ENCODE assay signal across 16 cellular contexts in the genomic region with DNA sequence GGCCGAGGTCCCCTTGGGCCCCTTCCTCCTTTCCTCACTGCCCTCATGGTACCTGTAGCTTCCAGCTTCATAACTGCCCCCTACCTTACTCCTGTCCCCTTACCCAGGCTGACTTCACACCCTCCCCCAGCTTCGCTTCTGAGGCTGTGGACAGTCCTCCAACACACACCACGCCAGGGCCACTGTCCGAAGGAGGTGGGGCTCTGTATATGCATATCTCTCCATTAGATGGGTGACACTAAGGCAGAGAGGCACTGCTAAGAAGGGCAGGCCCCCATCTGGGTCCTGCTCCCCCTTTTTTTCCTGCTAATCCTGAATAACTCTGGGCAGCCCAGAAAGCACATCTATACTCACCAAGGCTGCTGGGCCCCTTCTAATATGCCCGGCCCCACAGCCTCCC. TPM values are rescaled to one million over a fixed set of nuclear protein-coding genes. Genes with fewer than 3 reads are reported as not detected.
DNase-seq lines count a peak whose midpoint lies in the region; ATAC-seq, FAIRE-seq and TF ChIP-seq lines count a peak whose summit lies in the region.
"Had no signal": no experiment of that assay in that cellular context is flagged by ENCODE, and none has a peak within 500 bp of the region (broad histone marks: within the 10 kb centered on the region; RNA-seq: fewer than 3 reads in every experiment).

No MANE protein-coding gene starts in this region.

- H3K9me3 ChIP-seq in A549 (no peaks in the 10 kb centered on the region), PC-3 (ENCODE audit: low read length) (no peaks in the 10 kb centered on the region), neural progenitor cell (ENCODE audit: low read depth) (no peaks in the 10 kb centered on the region)

- no peak for TF ChIP-seq RAD21 in A549 (conservative IDR thresholded peaks at IDR 0.05 in 1 of 2, IDR thresholded peaks at IDR 0.05 in 1 of 2)

- no peak for TF ChIP-seq POLR2A in A549 (IDR thresholded peaks at IDR 0.05; ENCODE audit: low read length)

- H3K36me3 ChIP-seq in PC-3 (ENCODE audit: low read depth, low read length) = peaks cover 26% of the 10 kb centered on the region
- no peaks in the 10 kb centered on the region for H3K36me3 ChIP-seq in neural progenitor cell

- peak overlapping the region; percentile 19; the same call in 1 of the 2 replicates for H3K9ac ChIP-seq in PC-3 (ENCODE audit: low read length)
- no peak overlapping the region for H3K9ac ChIP-seq in neural progenitor cell

- POLR2A ChIA-PET in A549 (lab: Yijun Ruan, JAX) = interaction anchor here (1.2 to 1.3 kb wide), 2 partner anchors 13 to 67 kb away, joined by 3 to 5 read pairs; partner anchors contain the start of genes CELSR3 and UQCRC1
- POLR2A ChIA-PET in PC-3 (lab: Charles Lee; ENCODE audit: unreplicated experiment) = no interaction called here

- H3K27me3 ChIP-seq in PC-3 (ENCODE audit: low read length) (no peaks in the 10 kb centered on the region), neural progenitor cell (no peaks in the 10 kb centered on the region)

- H2AFZ ChIP-seq in PC-3 (ENCODE audit: low read length) (no peak overlapping the region), neural progenitor cell (replicated peaks) (no peak overlapping the region)

- H3F3A ChIP-seq in PC-3 (ENCODE audit: low read length, unreplicated experiment) (no peaks in the 10 kb centered on the region), neural progenitor cell (ENCODE audit: low read depth) (no peaks in the 10 kb centered on the region)

- FAIRE-seq in A549 (lab: Jason Lieb, UNC) = peak; percentile 13

- 16% methylated on average over 4 of the region's 5 CpGs for WGBS in A549 (ENCODE audit: missing lambda C conversion rate)

- no peak for TF ChIP-seq EP300 in A549 (IDR thresholded peaks at IDR 0.05)

- H3K4me3 ChIP-seq in A549 = no peak overlapping the region
- no peak overlapping the region for H3K4me3 ChIP-seq in PC-3 (ENCODE audit: low read length)
- no peak overlapping the region for H3K4me3 ChIP-seq in neural progenitor cell

- no peak for DNase-seq in A549 (ENCODE audit: low read depth in 1 of 2, low spot score in 1 of 2)
- no peak for DNase-seq in PC-3
- no peak for DNase-seq in epithelial cell of prostate (ENCODE audit: low read depth, low spot score)
- no peak for DNase-seq in neural progenitor cell (ENCODE audit: low spot score)
- no peak for DNase-seq in NCI-H748 (lab: John Stamatoyannopoulos, UW; ENCODE audit: unreplicated experiment)
- DNase-seq in T1000 (lab: John Stamatoyannopoulos, UW) = no peak
- DNase-seq: activated CD4-positive, alpha-beta T cell treated with anti-CD3 and anti-CD28 coated beads, Interleukin-2, amount 50 U/mL, for 48 hours; activated effector memory CD4-positive, alpha-beta T cell treated with anti-CD3 and anti-CD28 coated beads, Interleukin-2, amount 50 U/mL, for 16 hours; central memory CD4-positive, alpha-beta T cell; DND-41; NCI-H187 treated with DMSO at 0.1 percent for 48 hours; stimulated activated CD4-positive, alpha-beta T cell treated with anti-CD3 and anti-CD28 coated beads, Interleukin-15, amount 100 ng/mL, for 24 hours; T-helper 2 cell had no signal

- H3K4me2 ChIP-seq in A549 (peak overlapping the region; percentile 96), PC-3 (ENCODE audit: low read length) (peak overlapping the region; percentile 51), neural progenitor cell (no peak overlapping the region)

- no peaks in the 10 kb centered on the region for H3K9me2 ChIP-seq in PC-3 (replicated peaks; ENCODE audit: low read length)

- peaks cover 13% of the 10 kb centered on the region for H3K4me1 Mint-ChIP-seq in neural progenitor cell

- peak overlapping the region; percentile 83 for H3K27ac Mint-ChIP-seq in neural progenitor cell

- peak overlapping the region; percentile 99 to 100 for H3K27ac ChIP-seq in A549
- peak overlapping the region; percentile 74 for H3K27ac ChIP-seq in PC-3 (ENCODE audit: low read length)
- peak overlapping the region; percentile 98 for H3K27ac ChIP-seq in epithelial cell of prostate
- H3K27ac ChIP-seq in neural progenitor cell = no peak overlapping the region

- H3K4me3 Mint-ChIP-seq in neural progenitor cell = peak overlapping the region; percentile 19

- intact Hi-C loops in PC-3 (cut with micrococcal nuclease) = loop anchor here (5.0 kb wide), 1 partner anchor 39 kb away; the partner anchor contains the start of gene PFKFB4

- ATAC-seq in A549 = peak; percentile 12
- peak; percentile 5 for ATAC-seq in PC-3
- ATAC-seq in GM18520 (IDR thresholded peaks at IDR 0.05; ENCODE audit: unreplicated experiment) = no peak
- no peak for ATAC-seq in HG02623 (IDR thresholded peaks at IDR 0.05; ENCODE audit: unreplicated experiment)

- TF ChIP-seq CTCF in A549 (IDR thresholded peaks at IDR 0.05) (no peak), PC-3 (conservative IDR thresholded peaks at IDR 0.05; ENCODE audit: low read depth, low read length) (no peak), neural progenitor cell (IDR thresholded peaks at IDR 0.05) (no peak)

- peaks cover 16% of the 10 kb centered on the region for H3K36me3 Mint-ChIP-seq in neural progenitor cell

- CTCF ChIA-PET in A549 (lab: Yijun Ruan, JAX) (interaction anchor here (1.3 to 4.6 kb wide), 2 partner anchors 14 to 39 kb away, joined by 5 to 19 read pairs; partner anchors contain the start of genes SLC26A6 and UQCRC1), PC-3 (lab: Charles Lee) (no interaction called here)

- H3K4me1 ChIP-seq in A549 = peaks cover 70% of the 10 kb centered on the region
- H3K4me1 ChIP-seq in PC-3 (ENCODE audit: insufficient read depth, low read length) = peaks cover 65% of the 10 kb centered on the region
- no peaks in the 10 kb centered on the region for H3K4me1 ChIP-seq in neural progenitor cell

- no peaks in the 10 kb centered on the region for H3K9me3 Mint-ChIP-seq in neural progenitor cell
- H3K9me3 Mint-ChIP-seq: IgD-negative memory B cell had no signal

- BruUV-seq in PC-3 (replicated peaks; lab: Mats Ljungman, UMichigan) = no TSS peak

- H3K79me2 ChIP-seq in PC-3 (ENCODE audit: low read length) (no peaks in the 10 kb centered on the region), neural progenitor cell (ENCODE audit: low read depth) (no peaks in the 10 kb centered on the region)

- no peaks in the 10 kb centered on the region for H4K20me1 ChIP-seq in PC-3 (ENCODE audit: low read length)
- no peaks in the 10 kb centered on the region for H4K20me1 ChIP-seq in neural progenitor cell (ENCODE audit: low read depth)

- peaks cover 8% of the 10 kb centered on the region for H3K27me3 Mint-ChIP-seq in neural progenitor cell (ENCODE audit: insufficient read depth, low read depth)

TF ChIP-seq in A549, 52 proteins besides CTCF, POLR2A, EP300 and RAD21:
- no peak for TF ChIP-seq TFCP2L1 (CRISPR knock-in tag; IDR thresholded peaks at IDR 0.05)
- 0 out of 2 replicates have a peak, but pooled peaks have one; percentile 0 for TF ChIP-seq MAX (IDR thresholded peaks at IDR 0.05)

RNA-seq across cellular contexts. Expression of gene COL7A1, which starts 1.0 kb away (rescaled TPM):
- polyA plus RNA-seq in A549 (2011; rRNA removed) = 36.5 and 63.0 TPM in 2 replicates
- polyA plus RNA-seq in A549 (2012; cell fraction: cytosol; rRNA removed) = 82.2 and 86.3 TPM in 2 replicates
- polyA plus RNA-seq in A549 (2012; cell fraction: nucleus; rRNA removed) = 979 and 1,138 TPM in 2 replicates
- 213 to 273 TPM (median 240 TPM) in 3 replicates for polyA plus RNA-seq in A549 (2017; fragmentation: RNase III; extraction: RNeasy Plus Mini Kit Qiagen cat#74134 plus additional on column Dnase treatment)
- polyA minus RNA-seq in A549 (2011; rRNA and poly(A)+ RNA removed) = 53.1 and 64.3 TPM in 2 replicates
- 7.9 and 10.6 TPM in 2 replicates for total RNA-seq in PC-3 (2014; rRNA removed)
- 3.0 and 13.3 TPM in 2 replicates for total RNA-seq in neural progenitor cell (ENCODE audit: low replicate concordance)
- polyA plus RNA-seq: IgD-negative memory B cell had no signal

RNA-seq across cellular contexts. Expression of gene UQCRC1, which starts 13.3 kb away (rescaled TPM):
- polyA plus RNA-seq in A549 (2011; rRNA removed) (279 and 338 TPM in 2 replicates), A549 (2017; fragmentation: RNase III; extraction: RNeasy Plus Mini Kit Qiagen cat#74134 plus additional on column Dnase treatment) (233 to 256 TPM (median 254 TPM) in 3 replicates)
- 390 and 409 TPM in 2 replicates for polyA plus RNA-seq in A549 (2012; cell fraction: cytosol; rRNA removed)
- polyA plus RNA-seq in A549 (2012; cell fraction: nucleus; rRNA removed) = 488 and 556 TPM in 2 replicates
- 677 and 753 TPM in 2 replicates for polyA minus RNA-seq in A549 (2011; rRNA and poly(A)+ RNA removed)
- total RNA-seq in PC-3 (2014; rRNA removed) (575 and 622 TPM in 2 replicates), neural progenitor cell (ENCODE audit: low replicate concordance) (240 and 246 TPM in 2 replicates)

RNA-seq across cellular contexts. Expression of gene TMEM89, which starts 25.4 kb away (rescaled TPM):
- polyA plus RNA-seq in A549 (2011; rRNA removed) = not detected in 2 replicates
- 0.12 and 0.19 TPM in 2 replicates for polyA plus RNA-seq in A549 (2012; cell fraction: cytosol; rRNA removed)
- polyA plus RNA-seq in A549 (2012; cell fraction: nucleus; rRNA removed) = 1.0 and 2.2 TPM in 2 replicates
- 0.21 TPM in 1 of 3 replicates, not detected in the others for polyA plus RNA-seq in A549 (2017; fragmentation: RNase III; extraction: RNeasy Plus Mini Kit Qiagen cat#74134 plus additional on column Dnase treatment)
- not detected in 2 replicates for polyA minus RNA-seq in A549 (2011; rRNA and poly(A)+ RNA removed)
- total RNA-seq in PC-3 (2014; rRNA removed) = not detected in 2 replicates
- not detected in 2 replicates for total RNA-seq in neural progenitor cell (ENCODE audit: low replicate concordance)
- polyA plus RNA-seq: IgD-negative memory B cell had no signal

RNA-seq across cellular contexts. Expression of gene UCN2, which starts 32.6 kb away (rescaled TPM):
- polyA plus RNA-seq in A549 (2011; rRNA removed) (4.0 and 7.2 TPM in 2 replicates), A549 (2017; fragmentation: RNase III; extraction: RNeasy Plus Mini Kit Qiagen cat#74134 plus additional on column Dnase treatment) (14.1 to 15.9 TPM (median 15.6 TPM) in 3 replicates)
- 5.5 and 7.5 TPM in 2 replicates for polyA plus RNA-seq in A549 (2012; cell fraction: cytosol; rRNA removed)
- 78.7 and 80.5 TPM in 2 replicates for polyA plus RNA-seq in A549 (2012; cell fraction: nucleus; rRNA removed)
- 2.9 and 4.6 TPM in 2 replicates for polyA minus RNA-seq in A549 (2011; rRNA and poly(A)+ RNA removed)
- total RNA-seq in PC-3 (2014; rRNA removed) (0.81 and 0.91 TPM in 2 replicates), neural progenitor cell (ENCODE audit: low replicate concordance) (0.34 TPM in 1 of 2 replicates, not detected in the other)
- polyA plus RNA-seq: IgD-negative memory B cell had no signal

RNA-seq across cellular contexts. Expression of gene SLC26A6, which starts 39.1 kb away (rescaled TPM):
- polyA plus RNA-seq in A549 (2011; rRNA removed) (12.5 and 12.7 TPM in 2 replicates), A549 (2017; fragmentation: RNase III; extraction: RNeasy Plus Mini Kit Qiagen cat#74134 plus additional on column Dnase treatment) (20.0 to 25.5 TPM (median 23.2 TPM) in 3 replicates)
- 17.4 and 20.3 TPM in 2 replicates for polyA plus RNA-seq in A549 (2012; cell fraction: cytosol; rRNA removed)
- polyA plus RNA-seq in A549 (2012; cell fraction: nucleus; rRNA removed) = 135 and 159 TPM in 2 replicates
- 21.9 and 24.3 TPM in 2 replicates for polyA minus RNA-seq in A549 (2011; rRNA and poly(A)+ RNA removed)
- total RNA-seq in PC-3 (2014; rRNA removed) (38.1 and 44.9 TPM in 2 replicates), neural progenitor cell (ENCODE audit: low replicate concordance) (42.5 and 78.9 TPM in 2 replicates)

Comparison
In these comparisons a context has a peak if more than half of its experiments do, and no peak if none do; other contexts are left out.
1. ATAC-seq: peak in A549 (2 of 2) and PC-3 (single experiment); none in GM18520 (single experiment) and HG02623 (single experiment).